8 cellular contexts compared by ENCODE assay signal in genomic region chr1:239816090-239816812, GRCh38.
DNase-seq lines count a peak whose midpoint lies in the region; ATAC-seq, FAIRE-seq and TF ChIP-seq lines count a peak whose summit lies in the region.

No MANE protein-coding gene starts in this region.

- no TSS peak for BruUV-seq in Caco-2 (replicated peaks; lab: Mats Ljungman, UMichigan)

- TF ChIP-seq CTCF in Caco-2 (IDR thresholded peaks at IDR 0.05; ENCODE audit: insufficient read depth in 1 of 2, low read depth in 1 of 2, low read length in 1 of 2, severe bottlenecking in 1 of 2, unreplicated experiment in 1 of 2): no peak
- TF ChIP-seq CTCF in epithelial cell of esophagus (IDR thresholded peaks at IDR 0.05; ENCODE audit: insufficient read depth, low read depth, low read length, missing control alignments): peak; percentile 5
- no peak for TF ChIP-seq CTCF in neutrophil (IDR thresholded peaks at IDR 0.05)

- H3K4me1 Mint-ChIP-seq in Caco-2 (ENCODE audit: low read depth, unreplicated experiment): peaks cover 16% of the 10 kb centered on the region

- H3K4me1 ChIP-seq in Caco-2 (peaks cover 12% of the 10 kb centered on the region), NT2/D1 (ENCODE audit: insufficient read depth, insufficient read length) (peaks cover 6% of the 10 kb centered on the region), neutrophil (ENCODE audit: control insufficient read depth in 1 of 2, insufficient read depth in 1 of 2, low read depth in 1 of 2, low read length in 1 of 2) (peaks cover 41 to 52% of the 10 kb centered on the region in 2 experiments)

- H3K9ac ChIP-seq in NT2/D1 (ENCODE audit: insufficient read length, low read depth): no peak overlapping the region

- H3K36me3 Mint-ChIP-seq in Caco-2 (ENCODE audit: insufficient read depth, unreplicated experiment): peaks cover 7% of the 10 kb centered on the region

- POLR2A ChIA-PET in Caco-2 (lab: Charles Lee): no interaction called here

- CTCF ChIA-PET in Caco-2 (lab: Charles Lee): interaction anchor here (0.6 to 0.9 kb wide), 2 partner anchors 82 to 918 kb away, joined by 3 to 4 read pairs; no protein-coding TSS in a partner anchor

- intact Hi-C loops in Caco-2 (cut with micrococcal nuclease; ENCODE audit: unreplicated experiment): loop anchor here (2.0 to 10.0 kb wide), 3 partner anchors 53 to 431 kb away; partner anchors contain the start of gene CHRM3

- ATAC-seq in GM19463 (IDR thresholded peaks at IDR 0.05; ENCODE audit: unreplicated experiment) (no peak), GM18502 (IDR thresholded peaks at IDR 0.05; ENCODE audit: poor library complexity, unreplicated experiment) (no peak)

- peak overlapping the region; percentile 90 for H3K27ac ChIP-seq in neutrophil

- H3K4me3 Mint-ChIP-seq in Caco-2 (ENCODE audit: unreplicated experiment): peak overlapping the region; percentile 54

- H3K36me3 ChIP-seq in Caco-2 (ENCODE audit: control insufficient read depth, insufficient read depth, low read length): no peaks in the 10 kb centered on the region
- H3K36me3 ChIP-seq in NT2/D1 (ENCODE audit: insufficient read depth, insufficient read length, low read length): no peaks in the 10 kb centered on the region
- H3K36me3 ChIP-seq in neutrophil: no peaks in the 10 kb centered on the region

- no peaks in the 10 kb centered on the region for H3K27me3 Mint-ChIP-seq in Caco-2 (ENCODE audit: insufficient read depth, unreplicated experiment)

- DNase-seq in Caco-2 (peak; percentile 73 to 77), NT2/D1 (ENCODE audit: low read depth, low spot score) (peak; percentile 85), epithelial cell of esophagus (ENCODE audit: low read depth) (peak; percentile 84), GM19239 (ENCODE audit: insufficient read length, low spot score) (no peak), KG1 (lab: John Stamatoyannopoulos, UW) (no peak)

- H3K4me3 ChIP-seq in Caco-2 (ENCODE audit: low read depth, low read length) (no peak overlapping the region), NT2/D1 (ENCODE audit: insufficient read length, low read depth) (no peak overlapping the region), epithelial cell of esophagus (ENCODE audit: low read length) (no peak overlapping the region), neutrophil (ENCODE audit: low read depth in 1 of 2, low read length in 1 of 2) (peak overlapping the region; percentile 22 to 25)

- H3K27me3 ChIP-seq in Caco-2 (replicated peaks; ENCODE audit: control insufficient read depth, insufficient read depth, low read length) (no peaks in the 10 kb centered on the region), NT2/D1 (ENCODE audit: insufficient read depth, insufficient read length) (peaks cover 21% of the 10 kb centered on the region), neutrophil (no peaks in the 10 kb centered on the region)

- H3K9me3 Mint-ChIP-seq in Caco-2 (ENCODE audit: unreplicated experiment): no peaks in the 10 kb centered on the region

- H3K27ac Mint-ChIP-seq in Caco-2 (ENCODE audit: unreplicated experiment): peak overlapping the region; percentile 79

- H3K9me3 ChIP-seq in Caco-2 (no peaks in the 10 kb centered on the region), NT2/D1 (ENCODE audit: insufficient read depth, low read length) (no peaks in the 10 kb centered on the region), neutrophil (no peaks in the 10 kb centered on the region)

- no peak for FAIRE-seq in GM19239 (lab: Jason Lieb, UNC)

Comparison
In these comparisons a context has a peak if more than half of its experiments do, and no peak if none do; other contexts are left out.
1. DNase-seq: peak in Caco-2 (2 of 2), NT2/D1 (single experiment) and epithelial cell of esophagus (single experiment); none in GM19239 (single experiment) and KG1 (single experiment).
2. H3K4me3 ChIP-seq: peak in neutrophil (2 of 2); none in Caco-2 (single experiment), NT2/D1 (single experiment) and epithelial cell of esophagus (single experiment).